21 cellular contexts compared by ENCODE assay signal in the genomic region with DNA sequence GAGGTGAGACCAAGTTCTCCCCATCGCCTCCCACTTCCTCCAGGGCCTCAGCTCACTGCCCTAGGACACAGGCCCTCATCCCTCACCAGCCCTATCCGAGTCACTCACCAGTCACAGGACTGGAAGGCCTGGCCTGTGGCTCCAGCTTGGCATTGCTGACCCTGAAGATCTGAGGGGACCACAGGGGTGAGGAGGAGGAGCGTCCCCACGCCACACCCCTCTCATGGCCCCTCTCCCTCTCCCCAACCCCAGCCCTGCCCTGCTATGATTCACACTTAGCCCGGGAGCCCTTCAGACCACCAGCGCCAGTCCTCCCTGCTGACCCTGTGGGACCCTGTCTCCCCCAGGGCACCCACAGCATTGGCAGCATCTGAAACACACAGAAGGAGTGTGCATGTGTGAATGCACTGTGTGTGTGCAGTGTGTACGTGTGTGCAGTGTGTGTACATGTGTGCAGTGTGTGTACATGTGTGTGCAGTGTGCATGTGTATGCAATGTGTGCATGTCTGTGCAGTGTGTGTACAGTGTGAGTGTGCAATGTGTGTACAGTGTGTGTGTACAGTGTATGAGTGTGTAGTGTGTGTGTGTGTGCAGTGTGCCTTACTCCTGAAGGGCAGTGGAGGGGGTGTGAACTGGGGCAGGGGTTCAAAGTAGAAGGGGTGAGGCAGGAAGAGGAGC. TPM values are rescaled to one million over a fixed set of nuclear protein-coding genes. Genes with fewer than 3 reads are reported as not detected.
"Had no signal": no experiment of that assay in that cellular context is flagged by ENCODE, and none has a peak within 500 bp of the region (broad histone marks: within the 10 kb centered on the region; RNA-seq: fewer than 3 reads in every experiment).

No MANE protein-coding gene starts in this region.

- DNase-seq: activated CD4-positive, CD25-positive, alpha-beta regulatory T cell; activated CD8-positive, alpha-beta memory T cell treated with anti-CD3 and anti-CD28 coated beads, Interleukin-2, amount 50 U/mL, for 4 hours; activated CD8-positive, alpha-beta T cell treated with anti-CD3 and anti-CD28 coated beads for 36 hours; activated gamma-delta T cell treated with Interleukin-2 at 50 U/mL for 16 hours; activated naive CD4-positive, alpha-beta T cell treated with anti-CD3 and anti-CD28 coated beads, Interleukin-2, amount 10 ng/mL, durations not matched to agents 7 days and 5 days; activated naive CD8-positive, alpha-beta T cell treated with anti-CD3 and anti-CD28 coated beads for 36 hours; activated T-cell treated with anti-CD3 and anti-CD28 coated beads, Interleukin-2, amount 50 U/mL, for 72 hours; brain microvascular endothelial cell; Kasumi-1; NCI-H1930; NCI-H2171; NCI-H2227 treated with DMSO at 0.1 percent for 48 hours; NCI-H446 treated with DMSO at 0.1 percent for 48 hours; NCI-H524 treated with DMSO at 0.1 percent for 48 hours; NCI-H748 treated with DMSO at 0.1 percent for 48 hours; T-helper 1 cell had no signal

- H3K27me3 Mint-ChIP-seq: activated CD8-positive, alpha-beta T cell treated with anti-CD3 and anti-CD28 coated beads for 36 hours had no signal

- H3K4me1 Mint-ChIP-seq: activated naive CD4-positive, alpha-beta T cell treated with anti-CD3 and anti-CD28 coated beads, Interleukin-2, amount 10 ng/mL, durations not matched to agents 7 days and 5 days; activated naive CD8-positive, alpha-beta T cell treated with anti-CD3 and anti-CD28 coated beads for 36 hours had no signal

- H3K27ac ChIP-seq: brain microvascular endothelial cell, VCaP had no signal

- H3K9me3 Mint-ChIP-seq: activated CD8-positive, alpha-beta T cell treated with anti-CD3 and anti-CD28 coated beads for 36 hours; activated naive CD4-positive, alpha-beta T cell treated with anti-CD3 and anti-CD28 coated beads, Interleukin-2, amount 10 ng/mL, durations not matched to agents 7 days and 5 days; activated naive CD8-positive, alpha-beta T cell treated with anti-CD3 and anti-CD28 coated beads for 36 hours; activated T-cell treated with anti-CD3 and anti-CD28 coated beads, Interleukin-2, amount 50 U/mL, for 72 hours; activated T-helper 2 cell treated with anti-CD3 and anti-CD28 coated beads, Interferon-gamma antibody, Interleukin-2, Interleukin-4, amounts not matched to agents 10 μg/mL and 5 μg/mL and 100 μg/mL, durations not matched to agents 14 hours and 24 hours and 36 hours had no signal

- H3K36me3 Mint-ChIP-seq: activated naive CD4-positive, alpha-beta T cell treated with anti-CD3 and anti-CD28 coated beads, Interleukin-2, amount 10 ng/mL, durations not matched to agents 7 days and 5 days; activated naive CD8-positive, alpha-beta T cell treated with anti-CD3 and anti-CD28 coated beads for 36 hours had no signal

- ATAC-seq: activated CD8-positive, alpha-beta T cell treated with anti-CD3 and anti-CD28 coated beads for 36 hours; activated T-cell treated with anti-CD3 and anti-CD28 coated beads, Interleukin-2, amount 50 U/mL, for 72 hours had no signal

- H3K36me3 ChIP-seq: brain microvascular endothelial cell had no signal

- H3K27ac Mint-ChIP-seq: activated CD8-positive, alpha-beta T cell treated with anti-CD3 and anti-CD28 coated beads for 36 hours; activated naive CD4-positive, alpha-beta T cell treated with anti-CD3 and anti-CD28 coated beads, Interleukin-2, amount 10 ng/mL, durations not matched to agents 7 days and 5 days; activated naive CD8-positive, alpha-beta T cell treated with anti-CD3 and anti-CD28 coated beads for 36 hours; activated T-cell treated with anti-CD3 and anti-CD28 coated beads, Interleukin-2, amount 50 U/mL, for 72 hours; activated T-helper 2 cell treated with anti-CD3 and anti-CD28 coated beads, Interferon-gamma antibody, Interleukin-2, Interleukin-4, amounts not matched to agents 10 μg/mL and 5 μg/mL and 100 μg/mL, durations not matched to agents 14 hours and 24 hours and 36 hours had no signal

- H3K4me3 Mint-ChIP-seq: activated CD8-positive, alpha-beta T cell treated with anti-CD3 and anti-CD28 coated beads for 36 hours; activated naive CD4-positive, alpha-beta T cell treated with anti-CD3 and anti-CD28 coated beads, Interleukin-2, amount 10 ng/mL, durations not matched to agents 7 days and 5 days; activated naive CD8-positive, alpha-beta T cell treated with anti-CD3 and anti-CD28 coated beads for 36 hours; activated T-cell treated with anti-CD3 and anti-CD28 coated beads, Interleukin-2, amount 50 U/mL, for 72 hours had no signal

- H3K27me3 ChIP-seq: brain microvascular endothelial cell had no signal

RNA-seq across cellular contexts. Expression of gene ANKRD62, which starts 29.4 kb away (rescaled TPM):
- total RNA-seq: activated CD8-positive, alpha-beta T cell treated with anti-CD3 and anti-CD28 coated beads for 36 hours; activated naive CD8-positive, alpha-beta T cell treated with anti-CD3 and anti-CD28 coated beads for 36 hours; activated T-cell treated with anti-CD3 and anti-CD28 coated beads, Interleukin-2, amount 50 U/mL, for 72 hours; activated T-helper 2 cell treated with anti-CD3 and anti-CD28 coated beads, Interferon-gamma antibody, Interleukin-2, Interleukin-4, amounts not matched to agents 10 μg/mL and 5 μg/mL and 100 μg/mL, durations not matched to agents 14 hours and 24 hours and 36 hours; cardiac septum; RPMI7951; T-helper 2 cell treated with Interferon-gamma antibody and Interleukin-4, amounts not matched to agents 100 ng/mL and 5 ng/mL, for 36 hours had no signal
